In the genomic region with DNA sequence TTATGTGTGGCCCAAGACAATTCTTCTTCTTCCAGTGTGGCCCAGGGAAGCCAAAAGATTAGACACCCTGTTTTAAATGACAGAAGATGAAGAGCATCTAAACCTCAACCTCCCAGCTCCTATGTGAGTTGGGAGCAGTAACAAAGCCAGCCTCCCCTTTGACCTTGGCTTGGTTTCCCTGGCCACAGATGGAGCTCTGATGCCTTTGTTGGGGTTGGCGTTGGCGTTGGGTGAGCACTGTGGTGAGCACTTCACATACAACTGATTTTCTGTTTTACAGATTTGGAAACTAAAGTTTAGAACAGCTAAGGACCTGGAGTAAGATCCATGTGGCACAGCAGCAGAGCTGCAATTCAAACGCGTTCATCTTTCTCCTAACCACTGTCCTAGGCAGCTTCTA, we compare ENCODE assay signal across 12 cellular contexts. TPM values are rescaled to one million over a fixed set of nuclear protein-coding genes. Genes with fewer than 3 reads are reported as not detected.
DNase-seq lines count a peak whose midpoint lies in the region; ATAC-seq and TF ChIP-seq lines count a peak whose summit lies in the region.
"Had no signal": no experiment of that assay in that cellular context is flagged by ENCODE, and none has a peak within 500 bp of the region (broad histone marks: within the 10 kb centered on the region; RNA-seq: fewer than 3 reads in every experiment).

No MANE protein-coding gene starts in this region.

- H3K36me3 ChIP-seq in BLaER1 treated with 17β-estradiol and CSF1 and Interleukin-3, amounts not matched to agents 10 nM and 100 nM, result no peaks in the 10 kb centered on the region
- no peaks in the 10 kb centered on the region for H3K36me3 ChIP-seq in mesenchymal stem cell (ENCODE audit: control insufficient read depth in 1 of 2, insufficient read depth in 2 of 2, low read depth in 1 of 2, low read length in 2 of 2)
- no peaks in the 10 kb centered on the region for H3K36me3 ChIP-seq in suprapubic skin

- no peaks in the 10 kb centered on the region for H3K27me3 Mint-ChIP-seq in chondrocyte (ENCODE audit: low read depth)

- H3K4me3 ChIP-seq in BLaER1 treated with 17β-estradiol and CSF1 and Interleukin-3, amounts not matched to agents 10 nM and 100 nM, result no peak overlapping the region
- H3K4me3 ChIP-seq in mesenchymal stem cell (ENCODE audit: insufficient read depth in 1 of 2, low read depth in 1 of 2, low read length in 2 of 2) (no peak overlapping the region), suprapubic skin (no peak overlapping the region)

- TF ChIP-seq CTCF in chondrocyte (IDR thresholded peaks at IDR 0.05) (no peak), suprapubic skin (IDR thresholded peaks at IDR 0.05) (no peak)

- TF ChIP-seq POLR2A in suprapubic skin (IDR thresholded peaks at IDR 0.05), result no peak

- H3K18ac ChIP-seq in mesenchymal stem cell (ENCODE audit: low read depth in 1 of 2, low read length in 2 of 2), result peak overlapping the region in 1 of 2 experiments; percentile 18

- H2BK15ac ChIP-seq in mesenchymal stem cell (ENCODE audit: low read depth, poor library complexity, severe bottlenecking), result no peak overlapping the region

- H4K8ac ChIP-seq in mesenchymal stem cell (ENCODE audit: low read length), result peak overlapping the region; percentile 52

- H3K14ac ChIP-seq in mesenchymal stem cell (ENCODE audit: low read length in 2 of 2), result no peak overlapping the region

- peaks cover 9 to 33% (median 19%) of the 10 kb centered on the region in 10 experiments; a peak in 19 of 20 replicates for H3K4me1 ChIP-seq in BLaER1 treated with 17β-estradiol and CSF1 and Interleukin-3, amounts not matched to agents 10 nM and 100 nM
- peaks cover 6% of the 10 kb centered on the region for H3K4me1 ChIP-seq in mesenchymal stem cell (ENCODE audit: control insufficient read depth, insufficient read depth, low read depth, low read length)
- peaks cover 43% of the 10 kb centered on the region for H3K4me1 ChIP-seq in suprapubic skin

- H2AK5ac ChIP-seq in mesenchymal stem cell (ENCODE audit: low read length, severe bottlenecking), result no peak overlapping the region

- no peak overlapping the region for H3K4ac ChIP-seq in mesenchymal stem cell (ENCODE audit: low read depth in 1 of 2, low read length in 2 of 2)

- peak overlapping the region in 7 of 11 experiments; percentile 22 to 72 (median 51); a peak in 10 of 22 replicates for H3K4me2 ChIP-seq in BLaER1 treated with 17β-estradiol and CSF1 and Interleukin-3, amounts not matched to agents 10 nM and 100 nM
- no peak overlapping the region for H3K4me2 ChIP-seq in mesenchymal stem cell (ENCODE audit: low read length, poor library complexity, severe bottlenecking)

- peaks cover 10% of the 10 kb centered on the region for H3K79me1 ChIP-seq in mesenchymal stem cell (replicated peaks; ENCODE audit: low read length, poor library complexity, severe bottlenecking)

- ATAC-seq in GM19328 (IDR thresholded peaks at IDR 0.05; ENCODE audit: unreplicated experiment), result no peak

- no peaks in the 10 kb centered on the region for H3K9me3 ChIP-seq in BLaER1 treated with 17β-estradiol and CSF1 and Interleukin-3, amounts not matched to agents 10 nM and 100 nM (replicated peaks in 1 of 11)
- H3K9me3 ChIP-seq in mesenchymal stem cell (ENCODE audit: control insufficient read depth, low read length) (no peaks in the 10 kb centered on the region), suprapubic skin (no peaks in the 10 kb centered on the region)

- H2AFZ ChIP-seq in mesenchymal stem cell (ENCODE audit: low read depth, low read length), result no peak overlapping the region

- no peaks in the 10 kb centered on the region for H3K9me3 Mint-ChIP-seq in chondrocyte (ENCODE audit: low read depth)

- TF ChIP-seq EP300 in suprapubic skin (IDR thresholded peaks at IDR 0.05), result no peak

- no peak overlapping the region for H3K9ac ChIP-seq in BLaER1 treated with 17β-estradiol and CSF1 and Interleukin-3, amounts not matched to agents 10 nM and 100 nM
- H3K9ac ChIP-seq in mesenchymal stem cell (ENCODE audit: low read length), result no peak overlapping the region

- H3K4me1 Mint-ChIP-seq in chondrocyte (ENCODE audit: low read depth), result peaks cover 84% of the 10 kb centered on the region

- no peak overlapping the region for H2BK5ac ChIP-seq in mesenchymal stem cell (ENCODE audit: low read depth, low read length, poor library complexity, severe bottlenecking)

- H2BK12ac ChIP-seq in mesenchymal stem cell (ENCODE audit: low read length in 2 of 2), result no peak overlapping the region

- WGBS in mesenchymal stem cell, result 100% methylated on average over 4 of the region's 4 CpGs
- 98% methylated on average over 4 of the region's 4 CpGs for WGBS in suprapubic skin

- peak overlapping the region; percentile 89 for H3K27ac Mint-ChIP-seq in chondrocyte (ENCODE audit: unreplicated experiment)

- H3K4me3 Mint-ChIP-seq in chondrocyte (ENCODE audit: unreplicated experiment), result no peak overlapping the region

- H3K27me3 ChIP-seq in BLaER1 treated with 17β-estradiol and CSF1 and Interleukin-3, amounts not matched to agents 10 nM and 100 nM, result no peaks in the 10 kb centered on the region
- no peaks in the 10 kb centered on the region for H3K27me3 ChIP-seq in mesenchymal stem cell (ENCODE audit: control insufficient read depth in 1 of 2, insufficient read depth in 1 of 2, low read length in 2 of 2)
- no peaks in the 10 kb centered on the region for H3K27me3 ChIP-seq in suprapubic skin

- H4K91ac ChIP-seq in mesenchymal stem cell (ENCODE audit: low read length), result no peak overlapping the region

- DNase-seq in chondrocyte (ENCODE audit: low spot score) (no peak), mesenchymal stem cell (no peak), suprapubic skin (ENCODE audit: low spot score in 2 of 2) (no peak), cortex of kidney (lab: John Stamatoyannopoulos, UW) (no peak), DMS153 treated with DMSO at 0.1 percent for 48 hours (lab: John Stamatoyannopoulos, UW; ENCODE audit: unreplicated experiment) (no peak), NCI-H69 (lab: John Stamatoyannopoulos, UW) (no peak)
- DNase-seq: C1 segment of cervical spinal cord, GF-D8, NCI-H187, NCI-H526 treated with DMSO at 0.1 percent for 48 hours had no signal

- peaks cover 13% of the 10 kb centered on the region for H3K36me3 Mint-ChIP-seq in chondrocyte (ENCODE audit: low read depth)

- no peak overlapping the region for H2BK120ac ChIP-seq in mesenchymal stem cell (ENCODE audit: low read depth, low read length)

- H3K23ac ChIP-seq in mesenchymal stem cell (ENCODE audit: low read length in 2 of 2), result no peak overlapping the region

- no peaks in the 10 kb centered on the region for H4K20me1 ChIP-seq in BLaER1 treated with 17β-estradiol and CSF1 and Interleukin-3, amounts not matched to agents 10 nM and 100 nM

- H3K27ac ChIP-seq in BLaER1 treated with 17β-estradiol and CSF1 and Interleukin-3, amounts not matched to agents 10 nM and 100 nM, result no peak overlapping the region
- H3K27ac ChIP-seq in mesenchymal stem cell (ENCODE audit: low read length, poor library complexity, severe bottlenecking), result no peak overlapping the region
- peak overlapping the region; percentile 54 for H3K27ac ChIP-seq in suprapubic skin

RNA-seq across cellular contexts. Expression of a gene that starts 22.1 kb away (rescaled TPM):
- 137 to 142 TPM (median 142 TPM) in 3 replicates for total RNA-seq in chondrocyte
- 36.4 TPM for polyA plus RNA-seq in mesenchymal stem cell (2013, experiment 1 of 2)
- 35.2 TPM for polyA plus RNA-seq in mesenchymal stem cell (2013, experiment 2 of 2)
- 10 to 100 TPM in 2 of 4 donors, 1 to 10 TPM in 2; 4.7 to 17.6 (median 9.9) TPM for total RNA-seq in suprapubic skin
